ENCODE assay signal across 1 cellular context in the genomic region with DNA sequence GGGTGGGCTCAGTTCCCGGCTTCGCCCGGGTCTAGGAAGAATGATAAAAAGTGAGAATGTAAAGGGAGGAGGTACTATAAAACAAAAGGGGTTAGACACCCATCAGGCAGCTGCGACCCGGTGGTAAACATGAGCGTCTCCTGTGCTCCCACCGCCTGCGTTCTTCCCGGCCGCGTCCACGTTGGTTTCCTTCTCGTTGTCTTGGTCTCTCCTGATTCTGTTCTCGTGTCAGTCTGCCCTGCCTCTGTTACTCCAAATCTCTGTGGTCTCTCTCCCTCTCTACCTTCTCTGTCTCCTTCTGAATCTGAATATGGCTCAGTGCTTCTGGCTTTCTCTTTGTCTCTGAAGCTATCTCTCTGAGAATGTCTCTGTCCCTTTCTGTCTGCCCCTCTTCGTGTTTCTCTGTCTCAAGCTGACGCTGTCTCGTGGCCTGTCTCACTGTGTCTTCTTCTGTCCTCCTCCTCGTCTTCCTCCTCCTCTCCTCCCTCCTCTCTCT.
TF ChIP-seq lines count a peak whose summit lies in the region.

No MANE protein-coding gene starts in this region.

TF ChIP-seq in HepG2, 621 proteins besides CTCF, POLR2A, EP300 and RAD21 (continued from another document):
- TF ChIP-seq, protein P1, sequence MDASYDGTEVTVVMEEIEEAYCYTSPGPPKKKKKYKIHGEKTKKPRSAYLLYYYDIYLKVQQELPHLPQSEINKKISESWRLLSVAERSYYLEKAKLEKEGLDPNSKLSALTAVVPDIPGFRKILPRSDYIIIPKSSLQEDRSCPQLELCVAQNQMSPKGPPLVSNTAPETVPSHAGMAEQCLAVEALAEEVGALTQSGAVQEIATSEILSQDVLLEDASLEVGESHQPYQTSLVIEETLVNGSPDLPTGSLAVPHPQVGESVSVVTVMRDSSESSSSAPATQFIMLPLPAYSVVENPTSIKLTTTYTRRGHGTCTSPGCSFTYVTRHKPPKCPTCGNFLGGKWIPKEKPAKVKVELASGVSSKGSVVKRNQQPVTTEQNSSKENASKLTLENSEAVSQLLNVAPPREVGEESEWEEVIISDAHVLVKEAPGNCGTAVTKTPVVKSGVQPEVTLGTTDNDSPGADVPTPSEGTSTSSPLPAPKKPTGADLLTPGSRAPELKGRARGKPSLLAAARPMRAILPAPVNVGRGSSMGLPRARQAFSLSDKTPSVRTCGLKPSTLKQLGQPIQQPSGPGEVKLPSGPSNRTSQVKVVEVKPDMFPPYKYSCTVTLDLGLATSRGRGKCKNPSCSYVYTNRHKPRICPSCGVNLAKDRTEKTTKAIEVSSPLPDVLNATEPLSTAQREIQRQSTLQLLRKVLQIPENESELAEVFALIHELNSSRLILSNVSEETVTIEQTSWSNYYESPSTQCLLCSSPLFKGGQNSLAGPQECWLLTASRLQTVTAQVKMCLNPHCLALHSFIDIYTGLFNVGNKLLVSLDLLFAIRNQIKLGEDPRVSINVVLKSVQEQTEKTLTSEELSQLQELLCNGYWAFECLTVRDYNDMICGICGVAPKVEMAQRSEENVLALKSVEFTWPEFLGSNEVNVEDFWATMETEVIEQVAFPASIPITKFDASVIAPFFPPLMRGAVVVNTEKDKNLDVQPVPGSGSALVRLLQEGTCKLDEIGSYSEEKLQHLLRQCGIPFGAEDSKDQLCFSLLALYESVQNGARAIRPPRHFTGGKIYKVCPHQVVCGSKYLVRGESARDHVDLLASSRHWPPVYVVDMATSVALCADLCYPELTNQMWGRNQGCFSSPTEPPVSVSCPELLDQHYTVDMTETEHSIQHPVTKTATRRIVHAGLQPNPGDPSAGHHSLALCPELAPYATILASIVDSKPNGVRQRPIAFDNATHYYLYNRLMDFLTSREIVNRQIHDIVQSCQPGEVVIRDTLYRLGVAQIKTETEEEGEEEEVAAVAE (CRISPR knock-in tag; IDR thresholded peaks at IDR 0.05; ENCODE audit: borderline replicate concordance), result no peak
- TF ChIP-seq RXRA (CRISPR knock-in tag; IDR thresholded peaks at IDR 0.05) (no peak; the same call in 1 of the 2 replicates), ZNF607 (CRISPR knock-in tag; IDR thresholded peaks at IDR 0.05; ENCODE audit: borderline replicate concordance) (no peak), ZNF251 (CRISPR knock-in tag; IDR thresholded peaks at IDR 0.05) (no peak), ZNF562 (CRISPR knock-in tag; IDR thresholded peaks at IDR 0.05; ENCODE audit: borderline replicate concordance) (no peak), HOXD1 (CRISPR knock-in tag; IDR thresholded peaks at IDR 0.05) (no peak), NR2C2 (CRISPR knock-in tag; IDR thresholded peaks at IDR 0.05; ENCODE audit: borderline replicate concordance) (no peak), TAF1 (CRISPR knock-in tag; IDR thresholded peaks at IDR 0.05) (no peak), MEF2D (CRISPR knock-in tag; IDR thresholded peaks at IDR 0.05) (no peak), ZNF800 (CRISPR knock-in tag; IDR thresholded peaks at IDR 0.05) (no peak), GTF3A (CRISPR knock-in tag; conservative IDR thresholded peaks at IDR 0.05) (no peak), NONO (IDR thresholded peaks at IDR 0.05) (no peak), NONO (CRISPR knock-in tag; conservative IDR thresholded peaks at IDR 0.05) (no peak), IRF1 (CRISPR knock-in tag; IDR thresholded peaks at IDR 0.05; ENCODE audit: low read depth) (no peak), ZNF790 (CRISPR knock-in tag; IDR thresholded peaks at IDR 0.05; ENCODE audit: borderline replicate concordance) (no peak), DBP (CRISPR knock-in tag; IDR thresholded peaks at IDR 0.05; ENCODE audit: not compliant biosample characterization) (no peak), KLF15 (CRISPR knock-in tag; IDR thresholded peaks at IDR 0.05; ENCODE audit: borderline replicate concordance) (0 out of 2 replicates have a peak, but pooled peaks have one; percentile 5), ZFP36L1 (CRISPR knock-in tag; IDR thresholded peaks at IDR 0.05) (no peak), ZNF773 (CRISPR knock-in tag; IDR thresholded peaks at IDR 0.05; ENCODE audit: borderline replicate concordance) (no peak), TBP (CRISPR knock-in tag; IDR thresholded peaks at IDR 0.05) (no peak), HOXA9 (CRISPR knock-in tag; IDR thresholded peaks at IDR 0.05; ENCODE audit: borderline replicate concordance) (no peak), ZBTB4 (CRISPR knock-in tag; IDR thresholded peaks at IDR 0.05; ENCODE audit: borderline replicate concordance) (0 out of 2 replicates have a peak, but pooled peaks have one; percentile 20), DRAP1 (CRISPR knock-in tag; IDR thresholded peaks at IDR 0.05) (no peak), ZSCAN29 (CRISPR knock-in tag; conservative IDR thresholded peaks at IDR 0.05) (no peak), RFXAP (CRISPR knock-in tag; IDR thresholded peaks at IDR 0.05; ENCODE audit: borderline replicate concordance) (no peak), SPEN (CRISPR knock-in tag; IDR thresholded peaks at IDR 0.05; ENCODE audit: low read depth) (no peak), ZNF670 (CRISPR knock-in tag; IDR thresholded peaks at IDR 0.05; ENCODE audit: borderline replicate concordance) (no peak), ZNF839 (CRISPR knock-in tag; IDR thresholded peaks at IDR 0.05; ENCODE audit: borderline replicate concordance) (no peak)
- TF ChIP-seq, protein P2, sequence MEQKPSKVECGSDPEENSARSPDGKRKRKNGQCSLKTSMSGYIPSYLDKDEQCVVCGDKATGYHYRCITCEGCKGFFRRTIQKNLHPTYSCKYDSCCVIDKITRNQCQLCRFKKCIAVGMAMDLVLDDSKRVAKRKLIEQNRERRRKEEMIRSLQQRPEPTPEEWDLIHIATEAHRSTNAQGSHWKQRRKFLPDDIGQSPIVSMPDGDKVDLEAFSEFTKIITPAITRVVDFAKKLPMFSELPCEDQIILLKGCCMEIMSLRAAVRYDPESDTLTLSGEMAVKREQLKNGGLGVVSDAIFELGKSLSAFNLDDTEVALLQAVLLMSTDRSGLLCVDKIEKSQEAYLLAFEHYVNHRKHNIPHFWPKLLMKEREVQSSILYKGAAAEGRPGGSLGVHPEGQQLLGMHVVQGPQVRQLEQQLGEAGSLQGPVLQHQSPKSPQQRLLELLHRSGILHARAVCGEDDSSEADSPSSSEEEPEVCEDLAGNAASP (CRISPR knock-in tag; IDR thresholded peaks at IDR 0.05; ENCODE audit: borderline replicate concordance), result no peak
- TF ChIP-seq, protein P3, sequence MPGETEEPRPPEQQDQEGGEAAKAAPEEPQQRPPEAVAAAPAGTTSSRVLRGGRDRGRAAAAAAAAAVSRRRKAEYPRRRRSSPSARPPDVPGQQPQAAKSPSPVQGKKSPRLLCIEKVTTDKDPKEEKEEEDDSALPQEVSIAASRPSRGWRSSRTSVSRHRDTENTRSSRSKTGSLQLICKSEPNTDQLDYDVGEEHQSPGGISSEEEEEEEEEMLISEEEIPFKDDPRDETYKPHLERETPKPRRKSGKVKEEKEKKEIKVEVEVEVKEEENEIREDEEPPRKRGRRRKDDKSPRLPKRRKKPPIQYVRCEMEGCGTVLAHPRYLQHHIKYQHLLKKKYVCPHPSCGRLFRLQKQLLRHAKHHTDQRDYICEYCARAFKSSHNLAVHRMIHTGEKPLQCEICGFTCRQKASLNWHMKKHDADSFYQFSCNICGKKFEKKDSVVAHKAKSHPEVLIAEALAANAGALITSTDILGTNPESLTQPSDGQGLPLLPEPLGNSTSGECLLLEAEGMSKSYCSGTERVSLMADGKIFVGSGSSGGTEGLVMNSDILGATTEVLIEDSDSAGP (CRISPR knock-in tag; IDR thresholded peaks at IDR 0.05; ENCODE audit: borderline replicate concordance), result 0 out of 2 replicates have a peak, but pooled peaks have one; percentile 4
- TF ChIP-seq, protein P4, sequence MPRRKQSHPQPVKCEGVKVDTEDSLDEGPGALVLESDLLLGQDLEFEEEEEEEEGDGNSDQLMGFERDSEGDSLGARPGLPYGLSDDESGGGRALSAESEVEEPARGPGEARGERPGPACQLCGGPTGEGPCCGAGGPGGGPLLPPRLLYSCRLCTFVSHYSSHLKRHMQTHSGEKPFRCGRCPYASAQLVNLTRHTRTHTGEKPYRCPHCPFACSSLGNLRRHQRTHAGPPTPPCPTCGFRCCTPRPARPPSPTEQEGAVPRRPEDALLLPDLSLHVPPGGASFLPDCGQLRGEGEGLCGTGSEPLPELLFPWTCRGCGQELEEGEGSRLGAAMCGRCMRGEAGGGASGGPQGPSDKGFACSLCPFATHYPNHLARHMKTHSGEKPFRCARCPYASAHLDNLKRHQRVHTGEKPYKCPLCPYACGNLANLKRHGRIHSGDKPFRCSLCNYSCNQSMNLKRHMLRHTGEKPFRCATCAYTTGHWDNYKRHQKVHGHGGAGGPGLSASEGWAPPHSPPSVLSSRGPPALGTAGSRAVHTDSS (CRISPR knock-in tag; conservative IDR thresholded peaks at IDR 0.05), result no peak
- TF ChIP-seq, protein P5, sequence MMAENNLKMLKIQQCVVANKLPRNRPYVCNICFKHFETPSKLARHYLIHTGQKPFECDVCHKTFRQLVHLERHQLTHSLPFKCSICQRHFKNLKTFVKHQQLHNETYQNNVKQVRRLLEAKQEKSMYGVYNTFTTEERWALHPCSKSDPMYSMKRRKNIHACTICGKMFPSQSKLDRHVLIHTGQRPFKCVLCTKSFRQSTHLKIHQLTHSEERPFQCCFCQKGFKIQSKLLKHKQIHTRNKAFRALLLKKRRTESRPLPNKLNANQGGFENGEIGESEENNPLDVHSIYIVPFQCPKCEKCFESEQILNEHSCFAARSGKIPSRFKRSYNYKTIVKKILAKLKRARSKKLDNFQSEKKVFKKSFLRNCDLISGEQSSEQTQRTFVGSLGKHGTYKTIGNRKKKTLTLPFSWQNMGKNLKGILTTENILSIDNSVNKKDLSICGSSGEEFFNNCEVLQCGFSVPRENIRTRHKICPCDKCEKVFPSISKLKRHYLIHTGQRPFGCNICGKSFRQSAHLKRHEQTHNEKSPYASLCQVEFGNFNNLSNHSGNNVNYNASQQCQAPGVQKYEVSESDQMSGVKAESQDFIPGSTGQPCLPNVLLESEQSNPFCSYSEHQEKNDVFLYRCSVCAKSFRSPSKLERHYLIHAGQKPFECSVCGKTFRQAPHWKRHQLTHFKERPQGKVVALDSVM (CRISPR knock-in tag; IDR thresholded peaks at IDR 0.05), result no peak
- TF ChIP-seq, protein P6, sequence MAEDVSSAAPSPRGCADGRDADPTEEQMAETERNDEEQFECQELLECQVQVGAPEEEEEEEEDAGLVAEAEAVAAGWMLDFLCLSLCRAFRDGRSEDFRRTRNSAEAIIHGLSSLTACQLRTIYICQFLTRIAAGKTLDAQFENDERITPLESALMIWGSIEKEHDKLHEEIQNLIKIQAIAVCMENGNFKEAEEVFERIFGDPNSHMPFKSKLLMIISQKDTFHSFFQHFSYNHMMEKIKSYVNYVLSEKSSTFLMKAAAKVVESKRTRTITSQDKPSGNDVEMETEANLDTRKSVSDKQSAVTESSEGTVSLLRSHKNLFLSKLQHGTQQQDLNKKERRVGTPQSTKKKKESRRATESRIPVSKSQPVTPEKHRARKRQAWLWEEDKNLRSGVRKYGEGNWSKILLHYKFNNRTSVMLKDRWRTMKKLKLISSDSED (CRISPR knock-in tag; IDR thresholded peaks at IDR 0.05), result no peak
